In genomic region chr6:149963462-149964242, GRCh38 we compare ENCODE assay signal across 8 cellular contexts. TPM values are rescaled to one million over a fixed set of nuclear protein-coding genes. Genes with fewer than 3 reads are reported as not detected.
DNase-seq lines count a peak whose midpoint lies in the region; ATAC-seq and TF ChIP-seq lines count a peak whose summit lies in the region.

Gene ULBP1 (plus strand): TSS chr6:149963943. CDS start chr6:149964050, 107 bp downstream.

- H3K36me3 ChIP-seq in ovary (no peaks in the 10 kb centered on the region), thyroid gland (no peaks in the 10 kb centered on the region)

- H3K4me1 ChIP-seq in ovary (ENCODE audit: insufficient read depth) (peaks cover 11% of the 10 kb centered on the region), thyroid gland (peaks cover 20 to 24% of the 10 kb centered on the region in 2 donors)

- no peaks in the 10 kb centered on the region for H3K9me3 ChIP-seq in ovary
- H3K9me3 ChIP-seq in thyroid gland = no peaks in the 10 kb centered on the region

- 2 to 5% (median 3%) methylated on average over 43 to 57 of the region's 57 CpGs for WGBS in ovary, 3 donors
- 1 to 4% methylated on average over 19 to 27 of the region's 57 CpGs for WGBS in thyroid gland, 2 donors

- H3K27ac ChIP-seq in ovary (no peak within 1 kb of the TSS), thyroid gland (no peak within 1 kb of the TSS)

- H3K9me3 Mint-ChIP-seq in activated naive CD4-positive, alpha-beta T cell treated with anti-CD3 and anti-CD28 coated beads for 36 hours = no peaks in the 10 kb centered on the region

- peak within 1 kb of the TSS; percentile 78 for H3K27ac Mint-ChIP-seq in activated naive CD4-positive, alpha-beta T cell treated with anti-CD3 and anti-CD28 coated beads for 36 hours

- no peak for TF ChIP-seq CTCF in ovary (IDR thresholded peaks at IDR 0.05)
- no peak for TF ChIP-seq CTCF in thyroid gland (IDR thresholded peaks at IDR 0.05)

- H3K27me3 ChIP-seq in ovary (no peaks in the 10 kb centered on the region), thyroid gland (peaks cover 13% of the 10 kb centered on the region)

- H3K4me3 ChIP-seq in ovary = peak within 1 kb of the TSS; percentile 29
- peak within 1 kb of the TSS; percentile 23 to 51 (median 42) for H3K4me3 ChIP-seq in thyroid gland (replicated peaks in 1 of 3)

- H3K4me1 Mint-ChIP-seq in activated naive CD4-positive, alpha-beta T cell treated with anti-CD3 and anti-CD28 coated beads for 36 hours (ENCODE audit: low read depth) = peaks cover 19% of the 10 kb centered on the region

- peaks cover 63% of the 10 kb centered on the region for H3K27me3 Mint-ChIP-seq in activated naive CD4-positive, alpha-beta T cell treated with anti-CD3 and anti-CD28 coated beads for 36 hours (ENCODE audit: low read depth)

- TF ChIP-seq POLR2A in ovary (IDR thresholded peaks at IDR 0.05) (no peak), thyroid gland (IDR thresholded peaks at IDR 0.05) (peak in 1 of 2 donors; percentile 53)

- intact Hi-C loops in activated naive CD4-positive, alpha-beta T cell treated with anti-CD3 and anti-CD28 coated beads for 36 hours (cut with micrococcal nuclease) = loop anchor here (1.0 kb wide), 6 partner anchors 22 to 217 kb away; partner anchors contain the start of gene NUP43
- intact Hi-C loops in head of caudate nucleus (cut with DNase I) = no loop called here
- intact Hi-C loops in ovary (cut with DNase I) = no loop called here
- intact Hi-C loops in thyroid gland (cut with DNase I) = no loop called here

- H3K4me3 Mint-ChIP-seq in activated naive CD4-positive, alpha-beta T cell treated with anti-CD3 and anti-CD28 coated beads for 36 hours = peak within 1 kb of the TSS; percentile 90

- CTCF ChIA-PET in activated naive CD4-positive, alpha-beta T cell treated with anti-CD3 and anti-CD28 coated beads for 36 hours (lab: Charles Lee) = interaction anchor here (0.5 kb wide), 1 partner anchor 938 kb away, joined by 5 read pairs; no protein-coding TSS in a partner anchor

- DNase-seq in AG08395 (ENCODE audit: low spot score) (peak; percentile 90), LoVo (ENCODE audit: low spot score) (peak; percentile 84), SK-N-DZ (ENCODE audit: low spot score) (peak; percentile 59), head of caudate nucleus (peak in 40 of 42 donors; percentile 17 to 81 (median 50)), ovary (peak; percentile 57 to 76 (median 69)), thyroid gland (peak; percentile 77 to 79)
- DNase-seq in activated naive CD4-positive, alpha-beta T cell treated with anti-CD3 and anti-CD28 coated beads for 36 hours = peak; percentile 93

- ATAC-seq in GM19452 (IDR thresholded peaks at IDR 0.05; ENCODE audit: unreplicated experiment) = peak; percentile 59

- TF ChIP-seq EP300 in ovary (IDR thresholded peaks at IDR 0.05) = no peak

- H3K36me3 Mint-ChIP-seq in activated naive CD4-positive, alpha-beta T cell treated with anti-CD3 and anti-CD28 coated beads for 36 hours (ENCODE audit: low read depth) = peaks cover 5% of the 10 kb centered on the region

RNA-seq across cellular contexts. Expression of gene ULBP1, which starts in this region (rescaled TPM):
- polyA plus RNA-seq in SK-N-DZ (2014; cell fraction: cytosol; rRNA removed) = 0.40 and 0.60 TPM in 2 replicates
- 0.64 and 0.92 TPM in 2 replicates for polyA plus RNA-seq in SK-N-DZ (2014; cell fraction: nucleus; rRNA removed)
- total RNA-seq in activated naive CD4-positive, alpha-beta T cell treated with anti-CD3 and anti-CD28 coated beads for 36 hours = 1 to 10 TPM; 2.6 to 2.8 TPM
- total RNA-seq in ovary (1 to 10 TPM in 1 of 7 donors, under 1 TPM in 3, not detected in 3; 0.08 to 1.2 (median 0.09) TPM), thyroid gland (under 1 TPM in 2 of 4 donors, not detected in 2; 0.33 to 0.46 TPM)
- 1 to 10 TPM in 1 of 2 donors, under 1 TPM in 1; 0.02 to 7.7 TPM for polyA plus RNA-seq in ovary

Comparison
In these comparisons a context has a peak if more than half of its experiments do, and no peak if none do; other contexts are left out.
1. Peak in DNase-seq and H3K4me3 ChIP-seq in thyroid gland; RNA of the gene not detected or under 1 TPM.